Comparison of ENCODE assay signal across 1 cellular context in the genomic region with DNA sequence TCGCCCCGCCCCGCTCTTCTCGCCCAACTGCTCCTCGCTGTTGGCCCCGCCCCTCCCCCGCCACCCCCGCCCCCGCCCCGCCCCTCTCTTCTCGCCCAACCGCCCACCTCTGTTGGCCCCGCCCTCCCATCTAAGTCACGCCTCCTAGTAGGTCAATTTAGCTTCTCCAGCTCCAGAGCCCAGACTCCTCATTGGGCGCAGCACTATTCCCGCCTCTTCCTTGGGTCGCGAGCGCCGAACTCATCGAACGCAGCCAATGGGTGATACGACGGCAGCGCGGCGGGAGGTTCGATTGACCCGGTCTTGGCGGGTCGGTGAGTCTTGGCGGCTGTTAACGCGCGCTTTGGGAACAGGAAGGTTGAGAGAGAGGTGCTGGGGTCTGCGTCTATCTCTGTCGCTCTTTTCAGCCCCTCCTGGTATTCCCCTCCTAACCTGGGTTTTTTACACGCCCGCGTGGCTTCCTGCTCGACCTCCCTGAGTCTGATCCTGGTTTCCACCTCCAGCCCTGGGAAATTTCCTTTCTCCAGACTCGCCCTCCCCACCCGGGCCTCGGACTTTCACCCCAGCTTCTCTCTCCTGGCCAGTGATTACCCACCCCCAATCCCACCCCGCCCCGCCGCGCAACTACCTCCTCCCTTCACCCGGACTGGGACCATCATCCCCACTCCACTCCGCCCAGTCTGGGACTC.
TF ChIP-seq lines count a peak whose summit lies in the region.

A gene (plus strand): TSS at position 331 of the 689 bp plus-strand sequence. CDS start 643 bp downstream, outside the sequence.

TF ChIP-seq in GM12878, 131 proteins besides CTCF, POLR2A, EP300 and RAD21 (continued from another document and continues in another):
- TF ChIP-seq, protein P1, sequence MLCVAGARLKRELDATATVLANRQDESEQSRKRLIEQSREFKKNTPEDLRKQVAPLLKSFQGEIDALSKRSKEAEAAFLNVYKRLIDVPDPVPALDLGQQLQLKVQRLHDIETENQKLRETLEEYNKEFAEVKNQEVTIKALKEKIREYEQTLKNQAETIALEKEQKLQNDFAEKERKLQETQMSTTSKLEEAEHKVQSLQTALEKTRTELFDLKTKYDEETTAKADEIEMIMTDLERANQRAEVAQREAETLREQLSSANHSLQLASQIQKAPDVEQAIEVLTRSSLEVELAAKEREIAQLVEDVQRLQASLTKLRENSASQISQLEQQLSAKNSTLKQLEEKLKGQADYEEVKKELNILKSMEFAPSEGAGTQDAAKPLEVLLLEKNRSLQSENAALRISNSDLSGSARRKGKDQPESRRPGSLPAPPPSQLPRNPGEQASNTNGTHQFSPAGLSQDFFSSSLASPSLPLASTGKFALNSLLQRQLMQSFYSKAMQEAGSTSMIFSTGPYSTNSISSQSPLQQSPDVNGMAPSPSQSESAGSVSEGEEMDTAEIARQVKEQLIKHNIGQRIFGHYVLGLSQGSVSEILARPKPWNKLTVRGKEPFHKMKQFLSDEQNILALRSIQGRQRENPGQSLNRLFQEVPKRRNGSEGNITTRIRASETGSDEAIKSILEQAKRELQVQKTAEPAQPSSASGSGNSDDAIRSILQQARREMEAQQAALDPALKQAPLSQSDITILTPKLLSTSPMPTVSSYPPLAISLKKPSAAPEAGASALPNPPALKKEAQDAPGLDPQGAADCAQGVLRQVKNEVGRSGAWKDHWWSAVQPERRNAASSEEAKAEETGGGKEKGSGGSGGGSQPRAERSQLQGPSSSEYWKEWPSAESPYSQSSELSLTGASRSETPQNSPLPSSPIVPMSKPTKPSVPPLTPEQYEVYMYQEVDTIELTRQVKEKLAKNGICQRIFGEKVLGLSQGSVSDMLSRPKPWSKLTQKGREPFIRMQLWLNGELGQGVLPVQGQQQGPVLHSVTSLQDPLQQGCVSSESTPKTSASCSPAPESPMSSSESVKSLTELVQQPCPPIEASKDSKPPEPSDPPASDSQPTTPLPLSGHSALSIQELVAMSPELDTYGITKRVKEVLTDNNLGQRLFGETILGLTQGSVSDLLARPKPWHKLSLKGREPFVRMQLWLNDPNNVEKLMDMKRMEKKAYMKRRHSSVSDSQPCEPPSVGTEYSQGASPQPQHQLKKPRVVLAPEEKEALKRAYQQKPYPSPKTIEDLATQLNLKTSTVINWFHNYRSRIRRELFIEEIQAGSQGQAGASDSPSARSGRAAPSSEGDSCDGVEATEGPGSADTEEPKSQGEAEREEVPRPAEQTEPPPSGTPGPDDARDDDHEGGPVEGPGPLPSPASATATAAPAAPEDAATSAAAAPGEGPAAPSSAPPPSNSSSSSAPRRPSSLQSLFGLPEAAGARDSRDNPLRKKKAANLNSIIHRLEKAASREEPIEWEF (IDR thresholded peaks at IDR 0.05; ENCODE audit: insufficient replicate concordance, low read depth, low read length), result peak; percentile 92
- no peak for TF ChIP-seq HDGF (IDR thresholded peaks at IDR 0.05)
- peak; percentile 39; the same call in 1 of the 2 replicates for TF ChIP-seq RAD51 (IDR thresholded peaks at IDR 0.05)
- TF ChIP-seq, protein P2, sequence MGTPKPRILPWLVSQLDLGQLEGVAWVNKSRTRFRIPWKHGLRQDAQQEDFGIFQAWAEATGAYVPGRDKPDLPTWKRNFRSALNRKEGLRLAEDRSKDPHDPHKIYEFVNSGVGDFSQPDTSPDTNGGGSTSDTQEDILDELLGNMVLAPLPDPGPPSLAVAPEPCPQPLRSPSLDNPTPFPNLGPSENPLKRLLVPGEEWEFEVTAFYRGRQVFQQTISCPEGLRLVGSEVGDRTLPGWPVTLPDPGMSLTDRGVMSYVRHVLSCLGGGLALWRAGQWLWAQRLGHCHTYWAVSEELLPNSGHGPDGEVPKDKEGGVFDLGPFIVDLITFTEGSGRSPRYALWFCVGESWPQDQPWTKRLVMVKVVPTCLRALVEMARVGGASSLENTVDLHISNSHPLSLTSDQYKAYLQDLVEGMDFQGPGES (IDR thresholded peaks at IDR 0.05), result peak; percentile 87
- TF ChIP-seq, protein P3, sequence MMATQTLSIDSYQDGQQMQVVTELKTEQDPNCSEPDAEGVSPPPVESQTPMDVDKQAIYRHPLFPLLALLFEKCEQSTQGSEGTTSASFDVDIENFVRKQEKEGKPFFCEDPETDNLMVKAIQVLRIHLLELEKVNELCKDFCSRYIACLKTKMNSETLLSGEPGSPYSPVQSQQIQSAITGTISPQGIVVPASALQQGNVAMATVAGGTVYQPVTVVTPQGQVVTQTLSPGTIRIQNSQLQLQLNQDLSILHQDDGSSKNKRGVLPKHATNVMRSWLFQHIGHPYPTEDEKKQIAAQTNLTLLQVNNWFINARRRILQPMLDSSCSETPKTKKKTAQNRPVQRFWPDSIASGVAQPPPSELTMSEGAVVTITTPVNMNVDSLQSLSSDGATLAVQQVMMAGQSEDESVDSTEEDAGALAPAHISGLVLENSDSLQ (IDR thresholded peaks at IDR 0.05), result peak; percentile 33; the same call in 1 of the 2 replicates
- no peak for TF ChIP-seq NFIC (IDR thresholded peaks at IDR 0.05; ENCODE audit: low read depth, low read length)
- TF ChIP-seq, protein P4, sequence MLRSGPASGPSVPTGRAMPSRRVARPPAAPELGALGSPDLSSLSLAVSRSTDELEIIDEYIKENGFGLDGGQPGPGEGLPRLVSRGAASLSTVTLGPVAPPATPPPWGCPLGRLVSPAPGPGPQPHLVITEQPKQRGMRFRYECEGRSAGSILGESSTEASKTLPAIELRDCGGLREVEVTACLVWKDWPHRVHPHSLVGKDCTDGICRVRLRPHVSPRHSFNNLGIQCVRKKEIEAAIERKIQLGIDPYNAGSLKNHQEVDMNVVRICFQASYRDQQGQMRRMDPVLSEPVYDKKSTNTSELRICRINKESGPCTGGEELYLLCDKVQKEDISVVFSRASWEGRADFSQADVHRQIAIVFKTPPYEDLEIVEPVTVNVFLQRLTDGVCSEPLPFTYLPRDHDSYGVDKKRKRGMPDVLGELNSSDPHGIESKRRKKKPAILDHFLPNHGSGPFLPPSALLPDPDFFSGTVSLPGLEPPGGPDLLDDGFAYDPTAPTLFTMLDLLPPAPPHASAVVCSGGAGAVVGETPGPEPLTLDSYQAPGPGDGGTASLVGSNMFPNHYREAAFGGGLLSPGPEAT (IDR thresholded peaks at IDR 0.05; ENCODE audit: low read depth), result peak; percentile 92
- TF ChIP-seq TARDBP (IDR thresholded peaks at IDR 0.05; ENCODE audit: borderline replicate concordance), result no peak
- TF ChIP-seq BACH1 (IDR thresholded peaks at IDR 0.05; ENCODE audit: borderline replicate concordance), result 0 out of 2 replicates have a peak, but pooled peaks have one; percentile 28
- TF ChIP-seq CBFB (IDR thresholded peaks at IDR 0.05; ENCODE audit: low read depth), result peak; percentile 36; the same call in 1 of the 2 replicates
- TF ChIP-seq POLR2AphosphoS5 (IDR thresholded peaks at IDR 0.05; ENCODE audit: low read length), result peak; percentile 83
- peak; percentile 45; the same call in 1 of the 2 replicates for TF ChIP-seq GATAD2B (conservative IDR thresholded peaks at IDR 0.05; ENCODE audit: low read depth)
- TF ChIP-seq CHD2 (IDR thresholded peaks at IDR 0.05; ENCODE audit: borderline replicate concordance, low read depth, low read length), result peak; percentile 97
- peak; percentile 84 for TF ChIP-seq TAF1 (IDR thresholded peaks at IDR 0.05; ENCODE audit: borderline replicate concordance, low read depth, low read length)
- peak; percentile 88 for TF ChIP-seq RELA (IDR thresholded peaks at IDR 0.05; ENCODE audit: borderline replicate concordance, partially characterized antibody)
- TF ChIP-seq KAT2A (conservative IDR thresholded peaks at IDR 0.05; ENCODE audit: control insufficient read depth, low read depth, low read length), result no peak
- peak; percentile 72; the same call in 1 of the 2 replicates for TF ChIP-seq PAX5 (IDR thresholded peaks at IDR 0.05; ENCODE audit: borderline replicate concordance, low read depth, low read length)
- no peak for TF ChIP-seq SMAD1 (IDR thresholded peaks at IDR 0.05; ENCODE audit: low read depth, partially characterized antibody)
- TF ChIP-seq, protein P5, sequence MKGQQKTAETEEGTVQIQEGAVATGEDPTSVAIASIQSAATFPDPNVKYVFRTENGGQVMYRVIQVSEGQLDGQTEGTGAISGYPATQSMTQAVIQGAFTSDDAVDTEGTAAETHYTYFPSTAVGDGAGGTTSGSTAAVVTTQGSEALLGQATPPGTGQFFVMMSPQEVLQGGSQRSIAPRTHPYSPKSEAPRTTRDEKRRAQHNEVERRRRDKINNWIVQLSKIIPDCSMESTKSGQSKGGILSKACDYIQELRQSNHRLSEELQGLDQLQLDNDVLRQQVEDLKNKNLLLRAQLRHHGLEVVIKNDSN (IDR thresholded peaks at IDR 0.05; ENCODE audit: borderline replicate concordance, extremely low read length, insufficient read depth, low read depth, low read length), result no peak
- no peak for TF ChIP-seq CBX3 (IDR thresholded peaks at IDR 0.05; ENCODE audit: borderline replicate concordance, low read depth)
- no peak for TF ChIP-seq RBBP5 (conservative IDR thresholded peaks at IDR 0.05)
- peak; percentile 73; the same call in 1 of the 2 replicates for TF ChIP-seq FOXM1 (IDR thresholded peaks at IDR 0.05; ENCODE audit: low read depth, low read length)
- no peak for TF ChIP-seq ZNF274 (IDR thresholded peaks at IDR 0.05; ENCODE audit: insufficient read depth, insufficient read length)
- TF ChIP-seq WRNIP1 (IDR thresholded peaks at IDR 0.05; ENCODE audit: borderline replicate concordance, low read depth, low read length), result 0 out of 2 replicates have a peak, but pooled peaks have one; percentile 27
- no peak for TF ChIP-seq SMAD5 (IDR thresholded peaks at IDR 0.05; ENCODE audit: low read depth)
- TF ChIP-seq, protein P6, sequence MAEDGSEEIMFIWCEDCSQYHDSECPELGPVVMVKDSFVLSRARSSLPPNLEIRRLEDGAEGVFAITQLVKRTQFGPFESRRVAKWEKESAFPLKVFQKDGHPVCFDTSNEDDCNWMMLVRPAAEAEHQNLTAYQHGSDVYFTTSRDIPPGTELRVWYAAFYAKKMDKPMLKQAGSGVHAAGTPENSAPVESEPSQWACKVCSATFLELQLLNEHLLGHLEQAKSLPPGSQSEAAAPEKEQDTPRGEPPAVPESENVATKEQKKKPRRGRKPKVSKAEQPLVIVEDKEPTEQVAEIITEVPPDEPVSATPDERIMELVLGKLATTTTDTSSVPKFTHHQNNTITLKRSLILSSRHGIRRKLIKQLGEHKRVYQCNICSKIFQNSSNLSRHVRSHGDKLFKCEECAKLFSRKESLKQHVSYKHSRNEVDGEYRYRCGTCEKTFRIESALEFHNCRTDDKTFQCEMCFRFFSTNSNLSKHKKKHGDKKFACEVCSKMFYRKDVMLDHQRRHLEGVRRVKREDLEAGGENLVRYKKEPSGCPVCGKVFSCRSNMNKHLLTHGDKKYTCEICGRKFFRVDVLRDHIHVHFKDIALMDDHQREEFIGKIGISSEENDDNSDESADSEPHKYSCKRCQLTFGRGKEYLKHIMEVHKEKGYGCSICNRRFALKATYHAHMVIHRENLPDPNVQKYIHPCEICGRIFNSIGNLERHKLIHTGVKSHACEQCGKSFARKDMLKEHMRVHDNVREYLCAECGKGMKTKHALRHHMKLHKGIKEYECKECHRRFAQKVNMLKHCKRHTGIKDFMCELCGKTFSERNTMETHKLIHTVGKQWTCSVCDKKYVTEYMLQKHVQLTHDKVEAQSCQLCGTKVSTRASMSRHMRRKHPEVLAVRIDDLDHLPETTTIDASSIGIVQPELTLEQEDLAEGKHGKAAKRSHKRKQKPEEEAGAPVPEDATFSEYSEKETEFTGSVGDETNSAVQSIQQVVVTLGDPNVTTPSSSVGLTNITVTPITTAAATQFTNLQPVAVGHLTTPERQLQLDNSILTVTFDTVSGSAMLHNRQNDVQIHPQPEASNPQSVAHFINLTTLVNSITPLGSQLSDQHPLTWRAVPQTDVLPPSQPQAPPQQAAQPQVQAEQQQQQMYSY (CRISPR knock-in tag; IDR thresholded peaks at IDR 0.05), result no peak
- peak; percentile 43 to 61; a peak in 2 of 4 replicates for TF ChIP-seq BHLHE40 (IDR thresholded peaks at IDR 0.05; ENCODE audit: borderline replicate concordance in 1 of 2, low read depth in 2 of 2, low read length in 1 of 2)
- TF ChIP-seq, protein P7, sequence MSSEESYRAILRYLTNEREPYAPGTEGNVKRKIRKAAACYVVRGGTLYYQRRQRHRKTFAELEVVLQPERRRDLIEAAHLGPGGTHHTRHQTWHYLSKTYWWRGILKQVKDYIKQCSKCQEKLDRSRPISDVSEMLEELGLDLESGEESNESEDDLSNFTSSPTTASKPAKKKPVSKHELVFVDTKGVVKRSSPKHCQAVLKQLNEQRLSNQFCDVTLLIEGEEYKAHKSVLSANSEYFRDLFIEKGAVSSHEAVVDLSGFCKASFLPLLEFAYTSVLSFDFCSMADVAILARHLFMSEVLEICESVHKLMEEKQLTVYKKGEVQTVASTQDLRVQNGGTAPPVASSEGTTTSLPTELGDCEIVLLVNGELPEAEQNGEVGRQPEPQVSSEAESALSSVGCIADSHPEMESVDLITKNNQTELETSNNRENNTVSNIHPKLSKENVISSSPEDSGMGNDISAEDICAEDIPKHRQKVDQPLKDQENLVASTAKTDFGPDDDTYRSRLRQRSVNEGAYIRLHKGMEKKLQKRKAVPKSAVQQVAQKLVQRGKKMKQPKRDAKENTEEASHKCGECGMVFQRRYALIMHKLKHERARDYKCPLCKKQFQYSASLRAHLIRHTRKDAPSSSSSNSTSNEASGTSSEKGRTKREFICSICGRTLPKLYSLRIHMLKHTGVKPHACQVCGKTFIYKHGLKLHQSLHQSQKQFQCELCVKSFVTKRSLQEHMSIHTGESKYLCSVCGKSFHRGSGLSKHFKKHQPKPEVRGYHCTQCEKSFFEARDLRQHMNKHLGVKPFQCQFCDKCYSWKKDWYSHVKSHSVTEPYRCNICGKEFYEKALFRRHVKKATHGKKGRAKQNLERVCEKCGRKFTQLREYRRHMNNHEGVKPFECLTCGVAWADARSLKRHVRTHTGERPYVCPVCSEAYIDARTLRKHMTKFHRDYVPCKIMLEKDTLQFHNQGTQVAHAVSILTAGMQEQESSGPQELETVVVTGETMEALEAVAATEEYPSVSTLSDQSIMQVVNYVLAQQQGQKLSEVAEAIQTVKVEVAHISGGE (CRISPR knock-in tag; IDR thresholded peaks at IDR 0.05), result no peak
- TF ChIP-seq CEBPB (IDR thresholded peaks at IDR 0.05; ENCODE audit: borderline replicate concordance in 1 of 2, low read depth in 2 of 2, low read length in 2 of 2), result no peak
- TF ChIP-seq ZNF24 (IDR thresholded peaks at IDR 0.05), result no peak
- TF ChIP-seq NR2C2 (IDR thresholded peaks at IDR 0.05; ENCODE audit: borderline replicate concordance, control insufficient read depth, insufficient read length, low read depth), result peak; percentile 93
- no peak for TF ChIP-seq STAT3 (IDR thresholded peaks at IDR 0.05; ENCODE audit: low read depth, low read length)
- no peak for TF ChIP-seq BRCA1 (IDR thresholded peaks at IDR 0.05; ENCODE audit: low read depth, low read length)
- no peak for TF ChIP-seq KLF5 (IDR thresholded peaks at IDR 0.05; ENCODE audit: partially characterized antibody)
- peak; percentile 85 for TF ChIP-seq GABPA (IDR thresholded peaks at IDR 0.05; ENCODE audit: low read depth)
- TF ChIP-seq SPI1 (IDR thresholded peaks at IDR 0.05; ENCODE audit: borderline replicate concordance, insufficient read depth, low read depth, low read length), result 0 out of 2 replicates have a peak, but pooled peaks have one; percentile 4
- TF ChIP-seq POU2F2 (IDR thresholded peaks at IDR 0.05; ENCODE audit: borderline replicate concordance, low read depth, low read length), result peak; percentile 91
